In genomic region chr7:139109188-139109982, GRCh38 we compare ENCODE assay signal across 8 cellular contexts. TPM values are rescaled to one million over a fixed set of nuclear protein-coding genes. Genes with fewer than 3 reads are reported as not detected.
DNase-seq lines count a peak whose midpoint lies in the region; ATAC-seq and TF ChIP-seq lines count a peak whose summit lies in the region.

TSS of gene ZC3HAV1 (minus strand) at chr7:139109720. CDS start at chr7:139109331, 389 bp downstream.

- peak; percentile 68 for ATAC-seq in GM21381 (IDR thresholded peaks at IDR 0.05; ENCODE audit: unreplicated experiment)
- ATAC-seq in PC-3: peak; percentile 81

- no peaks in the 10 kb centered on the region for H3K9me3 ChIP-seq in PC-3 (ENCODE audit: low read length)
- H3K9me3 ChIP-seq in muscle layer of colon (ENCODE audit: low read length): no peaks in the 10 kb centered on the region

- peak; percentile 78 for DNase-seq in D341Med (ENCODE audit: low spot score)
- peak in 75 of 76 experiments; percentile 19 to 93 (median 81) for DNase-seq in HUDEP-2 (lab: John Stamatoyannopoulos, UW; ENCODE audit: unreplicated experiment in 76 of 76)
- DNase-seq in PC-3: peak; percentile 71
- DNase-seq in activated T-cell treated with anti-CD3 and anti-CD28 coated beads for 48 hours (ENCODE audit: low read depth): peak; percentile 79
- peak; percentile 46 for DNase-seq in epithelial cell of proximal tubule (ENCODE audit: low read depth)
- peak; percentile 74 to 75 for DNase-seq in stimulated activated CD8-positive, alpha-beta memory T cell treated with anti-CD3 and anti-CD28 coated beads, Interleukin-7, amount 100 ng/mL, for 1 hour (ENCODE audit: low read depth in 2 of 2)

- H4K20me1 ChIP-seq in PC-3 (ENCODE audit: low read length): 0 out of 2 replicates have a peak, but pooled peaks cover 5% of the 10 kb centered on the region

- peaks cover 31% of the 10 kb centered on the region for H3K4me1 ChIP-seq in PC-3 (ENCODE audit: insufficient read depth, low read length)
- H3K4me1 ChIP-seq in muscle layer of colon (ENCODE audit: insufficient read depth, low read length): peaks cover 22% of the 10 kb centered on the region

- peak within 1 kb of the TSS; percentile 87 for H2AFZ ChIP-seq in PC-3 (ENCODE audit: low read length)

- peaks cover 52% of the 10 kb centered on the region for H3K79me2 ChIP-seq in PC-3 (ENCODE audit: low read length)

- no peak for TF ChIP-seq CTCF in PC-3 (conservative IDR thresholded peaks at IDR 0.05; ENCODE audit: low read depth, low read length)
- TF ChIP-seq CTCF in epithelial cell of proximal tubule (conservative IDR thresholded peaks at IDR 0.05; ENCODE audit: low read depth, low read length): peak; percentile 6

- BruUV-seq in PC-3 (replicated peaks; lab: Mats Ljungman, UMichigan): TSS peak; percentile 91

- POLR2A ChIA-PET in PC-3 (lab: Charles Lee; ENCODE audit: unreplicated experiment): no interaction called here

- H3K4me2 ChIP-seq in PC-3 (ENCODE audit: low read length): peak within 1 kb of the TSS; percentile 87

- H3K4me3 ChIP-seq in PC-3 (ENCODE audit: low read length) (peak within 1 kb of the TSS; percentile 96), epithelial cell of proximal tubule (ENCODE audit: low read depth, low read length) (peak within 1 kb of the TSS; percentile 96), muscle layer of colon (ENCODE audit: low read depth in 1 of 2, low read length in 2 of 2) (peak within 1 kb of the TSS; percentile 86 to 87)

- intact Hi-C loops in PC-3 (cut with micrococcal nuclease): loop anchor here (1.0 to 5.0 kb wide), 3 partner anchors 24 to 253 kb away; a partner anchor contains a TSS

- CTCF ChIA-PET in PC-3 (lab: Charles Lee): no interaction called here

- no peaks in the 10 kb centered on the region for H3K9me2 ChIP-seq in PC-3 (replicated peaks; ENCODE audit: low read length)

- H3F3A ChIP-seq in PC-3 (ENCODE audit: low read length, unreplicated experiment): no peaks in the 10 kb centered on the region

- H3K27ac ChIP-seq in PC-3 (ENCODE audit: low read length): peak within 1 kb of the TSS; percentile 66
- H3K27ac ChIP-seq in muscle layer of colon (ENCODE audit: low read depth, low read length): peak within 1 kb of the TSS; percentile 95

- H3K27me3 ChIP-seq in PC-3 (ENCODE audit: low read length) (no peaks in the 10 kb centered on the region), muscle layer of colon (ENCODE audit: control insufficient read depth in 1 of 2, insufficient read depth in 2 of 2, low read length in 2 of 2) (no peaks in the 10 kb centered on the region)

- H3K36me3 ChIP-seq in PC-3 (ENCODE audit: low read depth, low read length) (no peaks in the 10 kb centered on the region), muscle layer of colon (ENCODE audit: insufficient read depth, low read length) (no peaks in the 10 kb centered on the region)

- H3K9ac ChIP-seq in PC-3 (ENCODE audit: low read length): peak within 1 kb of the TSS; percentile 82
- peak within 1 kb of the TSS; percentile 64 for H3K9ac ChIP-seq in muscle layer of colon (ENCODE audit: low read length)

RNA-seq across cellular contexts. Expression of gene ZC3HAV1, which starts in this region (rescaled TPM):
- total RNA-seq in PC-3 (2014; rRNA removed) (19.6 and 25.0 TPM in 2 replicates), epithelial cell of proximal tubule (21.0 and 22.9 TPM in 2 replicates)

Comparison
In these comparisons a context has a peak if more than half of its experiments do, and no peak if none do; other contexts are left out.
1. Peak in every context shown above with its lines: DNase-seq, ATAC-seq, H3K4me3 ChIP-seq and H3K27ac ChIP-seq.